10 cellular contexts compared by ENCODE assay signal in genomic region chr3:119219069-119219468, GRCh38. TPM values are rescaled to one million over a fixed set of nuclear protein-coding genes. Genes with fewer than 3 reads are reported as not detected.
DNase-seq lines count a peak whose midpoint lies in the region; ATAC-seq and TF ChIP-seq lines count a peak whose summit lies in the region.
"Had no signal": no experiment of that assay in that cellular context is flagged by ENCODE, and none has a peak within 500 bp of the region (broad histone marks: within the 10 kb centered on the region; RNA-seq: fewer than 3 reads in every experiment).

No MANE protein-coding gene starts in this region.

- H3K4me3 ChIP-seq in cardiac muscle cell (no peak overlapping the region), upper lobe of right lung (no peak overlapping the region), psoas muscle (no peak overlapping the region), colonic mucosa (no peak overlapping the region)
- H3K4me3 ChIP-seq: heart right ventricle had no signal

- peaks cover 39% of the 10 kb centered on the region for H3K36me3 Mint-ChIP-seq in activated CD8-positive, alpha-beta T cell treated with anti-CD3 and anti-CD28 coated beads for 36 hours (ENCODE audit: low read depth)

- H3K27ac Mint-ChIP-seq in activated CD8-positive, alpha-beta T cell treated with anti-CD3 and anti-CD28 coated beads for 36 hours, result peak overlapping the region; percentile 68

- H3K27me3 Mint-ChIP-seq in activated CD8-positive, alpha-beta T cell treated with anti-CD3 and anti-CD28 coated beads for 36 hours, result no peaks in the 10 kb centered on the region

- POLR2A ChIA-PET in activated CD8-positive, alpha-beta T cell treated with anti-CD3 and anti-CD28 coated beads for 36 hours (lab: Charles Lee), result interaction anchor here (0.6 to 2.2 kb wide), 4 partner anchors 12 to 80 kb away, joined by 3 to 6 read pairs (median 4); partner anchors contain the start of gene B4GALT4

- H3K27me3 ChIP-seq in cardiac muscle cell, result no peaks in the 10 kb centered on the region
- H3K27me3 ChIP-seq in upper lobe of right lung, result no peaks in the 10 kb centered on the region
- no peaks in the 10 kb centered on the region for H3K27me3 ChIP-seq in psoas muscle (ENCODE audit: insufficient read depth in 3 of 3, low read length in 2 of 3)
- H3K27me3 ChIP-seq in colonic mucosa, result no peaks in the 10 kb centered on the region
- H3K27me3 ChIP-seq: heart right ventricle had no signal

- no peaks in the 10 kb centered on the region for H3K9me3 Mint-ChIP-seq in activated CD8-positive, alpha-beta T cell treated with anti-CD3 and anti-CD28 coated beads for 36 hours

- peak overlapping the region; percentile 21 for H3K27ac ChIP-seq in cardiac muscle cell
- no peak overlapping the region for H3K27ac ChIP-seq in upper lobe of right lung
- no peak overlapping the region for H3K27ac ChIP-seq in psoas muscle
- H3K27ac ChIP-seq in colonic mucosa, result no peak overlapping the region
- H3K27ac ChIP-seq: heart right ventricle had no signal

- H3K36me3 ChIP-seq in cardiac muscle cell (peaks cover 64% of the 10 kb centered on the region), upper lobe of right lung (peaks cover 93% of the 10 kb centered on the region), psoas muscle (ENCODE audit: insufficient read depth in 1 of 2, low read depth in 1 of 2) (peaks cover 6 to 97% of the 10 kb centered on the region in 2 donors), colonic mucosa (no peaks in the 10 kb centered on the region)

- TF ChIP-seq CTCF in cardiac muscle cell (IDR thresholded peaks at IDR 0.05; ENCODE audit: low read depth, low read length) (no peak), upper lobe of right lung (IDR thresholded peaks at IDR 0.05) (no peak), psoas muscle (IDR thresholded peaks at IDR 0.05) (no peak), colonic mucosa (IDR thresholded peaks at IDR 0.05) (no peak)
- TF ChIP-seq CTCF in activated CD8-positive, alpha-beta T cell treated with anti-CD3 and anti-CD28 coated beads for 36 hours (IDR thresholded peaks at IDR 0.05), result no peak

- 89 to 97% (median 91%) methylated on average over 4 of the region's 4 CpGs for WGBS in psoas muscle, 3 donors

- H3K9me3 ChIP-seq in cardiac muscle cell (ENCODE audit: low read depth), result no peaks in the 10 kb centered on the region
- no peaks in the 10 kb centered on the region for H3K9me3 ChIP-seq in upper lobe of right lung
- H3K9me3 ChIP-seq in psoas muscle, result no peaks in the 10 kb centered on the region
- H3K9me3 ChIP-seq in colonic mucosa, result no peaks in the 10 kb centered on the region
- H3K9me3 ChIP-seq: heart right ventricle had no signal

- H3K4me3 Mint-ChIP-seq in activated CD8-positive, alpha-beta T cell treated with anti-CD3 and anti-CD28 coated beads for 36 hours, result no peak overlapping the region

- peak; percentile 33 to 38 for DNase-seq in cardiac muscle cell (ENCODE audit: low read depth in 1 of 2, low spot score in 1 of 2)
- DNase-seq in left ventricle myocardium superior, result no peak
- DNase-seq in activated CD8-positive, alpha-beta T cell treated with anti-CD3 and anti-CD28 coated beads for 36 hours, result peak; percentile 24
- no peak for DNase-seq in stimulated activated naive CD8-positive, alpha-beta T cell treated with anti-CD3 and anti-CD28 coated beads, Interleukin-15, Interleukin-2, amounts not matched to agents 100 U/mL and 50 U/mL, for 24 hours
- no peak for DNase-seq in upper lobe of right lung
- DNase-seq in psoas muscle, result no peak
- no peak for DNase-seq in colonic mucosa
- DNase-seq: H7, heart right ventricle had no signal

- peaks cover 19% of the 10 kb centered on the region for H3K4me1 Mint-ChIP-seq in activated CD8-positive, alpha-beta T cell treated with anti-CD3 and anti-CD28 coated beads for 36 hours (ENCODE audit: low read depth)

- CTCF ChIA-PET in activated CD8-positive, alpha-beta T cell treated with anti-CD3 and anti-CD28 coated beads for 36 hours (lab: Charles Lee), result interaction anchor here (1.6 to 1.7 kb wide), 3 partner anchors 22 to 335 kb away, joined by 4 to 8 read pairs (median 5); partner anchors contain the start of gene B4GALT4

- H3K4me1 ChIP-seq in cardiac muscle cell (ENCODE audit: low read depth), result peaks cover 12% of the 10 kb centered on the region
- no peaks in the 10 kb centered on the region for H3K4me1 ChIP-seq in upper lobe of right lung
- H3K4me1 ChIP-seq in psoas muscle, result no peaks in the 10 kb centered on the region
- no peaks in the 10 kb centered on the region for H3K4me1 ChIP-seq in colonic mucosa
- H3K4me1 ChIP-seq: heart right ventricle had no signal

- no peak overlapping the region for H3K9ac ChIP-seq in colonic mucosa (ENCODE audit: low read depth in 2 of 2, low read length in 2 of 2)

- ATAC-seq in left ventricle myocardium superior, result no peak
- peak; percentile 98 for ATAC-seq in HG03025 (IDR thresholded peaks at IDR 0.05; ENCODE audit: low FRiP score, unreplicated experiment)
- ATAC-seq in activated CD8-positive, alpha-beta T cell treated with anti-CD3 and anti-CD28 coated beads for 36 hours, result peak; percentile 91
- ATAC-seq in stimulated activated naive CD8-positive, alpha-beta T cell treated with anti-CD3 and anti-CD28 coated beads, Interleukin-15, Interleukin-2, amounts not matched to agents 100 U/mL and 50 U/mL, for 24 hours, result peak; percentile 65
- ATAC-seq in upper lobe of right lung, result no peak
- no peak for ATAC-seq in psoas muscle

- intact Hi-C loops in left ventricle myocardium superior (cut with micrococcal nuclease) (no loop called here), upper lobe of right lung (cut with DNase I) (no loop called here), psoas muscle (cut with DNase I) (no loop called here), colonic mucosa (cut with DNase I) (no loop called here)
- intact Hi-C loops in activated CD8-positive, alpha-beta T cell treated with anti-CD3 and anti-CD28 coated beads for 36 hours (cut with micrococcal nuclease), result no loop called here

RNA-seq across cellular contexts. Expression of gene B4GALT4, which starts 21.6 kb away (rescaled TPM):
- 34.0 and 36.3 TPM in 2 replicates for total RNA-seq in cardiac muscle cell
- polyA plus RNA-seq in cardiac muscle cell, result 45.4 and 51.0 TPM in 2 replicates
- 11.8 TPM for total RNA-seq in left ventricle myocardium superior
- total RNA-seq in activated CD8-positive, alpha-beta T cell treated with anti-CD3 and anti-CD28 coated beads for 36 hours, result 10 to 100 TPM; 13.3 to 15.2 TPM
- total RNA-seq in upper lobe of right lung, result 15.8 TPM
- 1 to 10 TPM; 5.4 to 7.8 (median 6.9) TPM for total RNA-seq in psoas muscle
- polyA plus RNA-seq in psoas muscle, result 10 to 100 TPM in 1 of 3 donors, 1 to 10 TPM in 2; 3.2 to 12.7 (median 5.7) TPM
- total RNA-seq in colonic mucosa, result 10 to 100 TPM; 43.1 to 54.5 TPM

RNA-seq across cellular contexts. Expression of gene UPK1B, which starts 45.7 kb away (rescaled TPM):
- 1.0 TPM in 1 of 2 replicates, not detected in the other for total RNA-seq in cardiac muscle cell
- 0.70 TPM in 1 of 2 replicates, not detected in the other for polyA plus RNA-seq in cardiac muscle cell
- 0.77 TPM for total RNA-seq in left ventricle myocardium superior
- total RNA-seq in activated CD8-positive, alpha-beta T cell treated with anti-CD3 and anti-CD28 coated beads for 36 hours, result not detected
- 5.4 TPM for total RNA-seq in upper lobe of right lung
- total RNA-seq in psoas muscle, result not detected
- polyA plus RNA-seq in psoas muscle, result under 1 TPM; 0.03 to 0.06 (median 0.05) TPM
- not detected for total RNA-seq in colonic mucosa
- polyA plus RNA-seq: heart right ventricle had no signal

Comparison
In these comparisons a context has a peak if more than half of its experiments do, and no peak if none do; other contexts are left out.
1. DNase-seq: peak in cardiac muscle cell (2 of 2) and activated CD8-positive, alpha-beta T cell treated with anti-CD3 and anti-CD28 coated beads for 36 hours (single experiment); none in left ventricle myocardium superior (single experiment), stimulated activated naive CD8-positive, alpha-beta T cell treated with anti-CD3 and anti-CD28 coated beads, Interleukin-15, Interleukin-2, amounts not matched to agents 100 U/mL and 50 U/mL, for 24 hours (single experiment), upper lobe of right lung (single experiment), psoas muscle (0 of 2) and colonic mucosa (single experiment).
2. ATAC-seq: peak in HG03025 (single experiment), activated CD8-positive, alpha-beta T cell treated with anti-CD3 and anti-CD28 coated beads for 36 hours (single experiment) and stimulated activated naive CD8-positive, alpha-beta T cell treated with anti-CD3 and anti-CD28 coated beads, Interleukin-15, Interleukin-2, amounts not matched to agents 100 U/mL and 50 U/mL, for 24 hours (single experiment); none in left ventricle myocardium superior (single experiment), upper lobe of right lung (single experiment) and psoas muscle (0 of 4).